In genomic region chr1:152462636-152463035, GRCh38 we compare ENCODE assay signal across 37 cellular contexts. TPM values are rescaled to one million over a fixed set of nuclear protein-coding genes. Genes with fewer than 3 reads are reported as not detected.
"Had no signal": no experiment of that assay in that cellular context is flagged by ENCODE, and none has a peak within 500 bp of the region (broad histone marks: within the 10 kb centered on the region; RNA-seq: fewer than 3 reads in every experiment).

No MANE protein-coding gene starts in this region.

- DNase-seq: Karpas-422, Kasumi-1, MG63, MM.1S, MV-4-11, NCI-H1048, NCI-H1092, NCI-H1092 treated with DMSO at 0.1 percent for 48 hours, NCI-H1105, NCI-H1105 treated with DMSO at 0.1 percent for 48 hours, NCI-H1417, NCI-H1417 treated with DMSO at 0.1 percent for 48 hours, NCI-H1436, NCI-H1436 treated with DMSO at 0.1 percent for 48 hours, NCI-H146, NCI-H1694, NCI-H1694 treated with DMSO at 0.1 percent for 48 hours, NCI-H187, NCI-H187 treated with DMSO at 0.1 percent for 48 hours, NCI-H1930, NCI-H2029, NCI-H2029 treated with DMSO at 0.1 percent for 48 hours, NCI-H2081, NCI-H2081 treated with DMSO at 0.1 percent for 48 hours, NCI-H2107, NCI-H2171, NCI-H2171 treated with DMSO at 0.1 percent for 48 hours, NCI-H2227 treated with DMSO at 0.1 percent for 48 hours, NCI-H226, NCI-H345, NCI-H446, NCI-H446 treated with DMSO at 0.1 percent for 48 hours, NCI-H510A had no signal

RNA-seq across cellular contexts. Expression of gene LCE5A, which starts 48.0 kb away (rescaled TPM):
- total RNA-seq: LHCN-M2, M059J, MCF 10A, NCI-H460 had no signal

RNA-seq across cellular contexts. Expression of gene CRNN, which starts 48.6 kb away (rescaled TPM):
- total RNA-seq: LHCN-M2, M059J, MCF 10A, NCI-H460 had no signal

RNA-seq across cellular contexts. Expression of gene CRCT1, which starts 51.6 kb away (rescaled TPM):
- total RNA-seq: LHCN-M2, M059J, MCF 10A, NCI-H460 had no signal
